Comparison of ENCODE assay signal across 10 cellular contexts in the genomic region with DNA sequence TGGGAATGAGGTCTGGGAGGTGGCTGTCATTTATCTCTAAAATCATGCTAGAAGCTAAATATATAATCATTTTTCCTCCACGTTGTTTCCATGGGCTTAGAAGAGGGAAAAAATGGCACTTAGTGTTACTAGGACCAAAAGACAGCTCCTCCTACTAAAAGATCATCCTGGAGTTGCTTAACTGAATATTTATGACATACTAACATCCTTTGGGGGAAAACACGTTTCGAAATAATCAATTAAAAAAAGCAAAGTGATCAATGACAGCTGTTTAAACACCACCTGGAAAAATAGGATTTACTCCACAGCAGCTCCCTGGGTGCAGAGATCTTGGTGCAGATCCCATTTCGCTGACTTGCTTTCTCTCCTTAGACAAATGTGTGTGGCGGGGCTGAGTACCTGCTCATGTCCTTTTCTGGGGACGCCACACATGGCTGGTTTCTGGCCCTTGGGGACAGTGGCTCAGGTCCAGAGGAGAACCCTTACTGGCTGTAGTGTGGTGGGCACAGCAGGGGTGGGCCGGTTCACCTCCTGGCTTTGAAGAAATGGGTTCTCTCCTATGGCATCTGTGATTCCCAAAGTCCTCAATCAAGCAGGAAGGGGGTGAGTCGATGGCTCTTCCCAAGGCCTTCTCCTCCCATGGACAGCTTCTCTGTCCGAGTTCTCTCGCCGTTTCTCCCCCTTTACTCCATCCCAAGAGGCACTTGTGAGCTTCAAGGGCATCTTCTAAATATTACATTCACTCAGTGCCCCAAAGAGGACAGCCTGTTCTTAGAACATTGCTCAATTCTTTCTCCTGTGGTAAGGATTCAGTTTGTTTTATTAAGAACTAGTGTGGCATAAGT.
DNase-seq lines count a peak whose midpoint lies in the region; ATAC-seq, FAIRE-seq and TF ChIP-seq lines count a peak whose summit lies in the region.
"Had no signal": no experiment of that assay in that cellular context is flagged by ENCODE, and none has a peak within 500 bp of the region (broad histone marks: within the 10 kb centered on the region; RNA-seq: fewer than 3 reads in every experiment).

No MANE protein-coding gene starts in this region.

- CTCF ChIA-PET in PC-9 (lab: Charles Lee), result interaction anchor here (0.7 kb wide), 2 partner anchors 9 to 13 kb away, joined by 6 read pairs; no protein-coding TSS in a partner anchor

- no peak overlapping the region for H2AFZ ChIP-seq in PC-9
- H2AFZ ChIP-seq in astrocyte (ENCODE audit: low read depth, low read length), result no peak overlapping the region
- no peak overlapping the region for H2AFZ ChIP-seq in keratinocyte (ENCODE audit: control insufficient read depth, low read length)

- H3K9ac ChIP-seq in astrocyte (ENCODE audit: low read length) (peak overlapping the region; percentile 77), keratinocyte (ENCODE audit: control insufficient read depth, extremely low read depth, insufficient read depth, low read length) (peak overlapping the region; percentile 35), subcutaneous abdominal adipose tissue (ENCODE audit: low read length in 5 of 5) (peak overlapping the region in 3 of 5 donors; percentile 16 to 54 (median 22))

- H3K27ac ChIP-seq in PC-9 (peak overlapping the region; percentile 76), astrocyte (ENCODE audit: low read depth, low read length) (peak overlapping the region; percentile 96), keratinocyte (ENCODE audit: control insufficient read depth, insufficient read depth, low read length) (peak overlapping the region; percentile 82), subcutaneous abdominal adipose tissue (ENCODE audit: low read depth, low read length) (peak overlapping the region; percentile 97)

- H3K36me3 ChIP-seq in PC-9 (ENCODE audit: low read depth) (peaks cover 70% of the 10 kb centered on the region), astrocyte (ENCODE audit: insufficient read depth, low read length) (peaks cover 53% of the 10 kb centered on the region), keratinocyte (ENCODE audit: control insufficient read depth in 2 of 2, extremely low read depth in 1 of 2, insufficient read depth in 2 of 2, low read length in 2 of 2) (peaks cover 31 to 55% of the 10 kb centered on the region in 2 experiments), subcutaneous abdominal adipose tissue (ENCODE audit: control insufficient read depth in 5 of 5, insufficient read depth in 5 of 5, low read length in 5 of 5) (peaks cover 4 to 45% (median 17%) of the 10 kb centered on the region in 5 donors)

- H3K27ac Mint-ChIP-seq in astrocyte (ENCODE audit: unreplicated experiment), result peak overlapping the region; percentile 59

- H3K9me2 ChIP-seq in PC-9 (ENCODE audit: insufficient read depth), result no peaks in the 10 kb centered on the region

- no peak for ATAC-seq in HG02571 (IDR thresholded peaks at IDR 0.05; ENCODE audit: unreplicated experiment)
- ATAC-seq: T-cell had no signal

- no peaks in the 10 kb centered on the region for H3K27me3 Mint-ChIP-seq in astrocyte (ENCODE audit: low read depth, unreplicated experiment)
- H3K27me3 Mint-ChIP-seq: T-cell had no signal

- peak overlapping the region; percentile 56 for H3K4me3 Mint-ChIP-seq in astrocyte (ENCODE audit: unreplicated experiment)
- H3K4me3 Mint-ChIP-seq: T-cell had no signal

- H3K4me1 ChIP-seq in PC-9 (replicated peaks; ENCODE audit: insufficient read depth) (peaks cover 95% of the 10 kb centered on the region), astrocyte (ENCODE audit: insufficient read depth, low read length) (peaks cover 88% of the 10 kb centered on the region), keratinocyte (ENCODE audit: control insufficient read depth, extremely low read depth, insufficient read depth, low read length) (peaks cover 79% of the 10 kb centered on the region), subcutaneous abdominal adipose tissue (ENCODE audit: control insufficient read depth in 5 of 5, insufficient read depth in 5 of 5, low read length in 5 of 5) (peaks cover 4 to 51% (median 39%) of the 10 kb centered on the region in 5 donors)

- FAIRE-seq in astrocyte (lab: Jason Lieb, UNC) (no peak), keratinocyte (lab: Jason Lieb, UNC) (no peak)

- peaks cover 96% of the 10 kb centered on the region for H3F3A ChIP-seq in PC-9 (ENCODE audit: insufficient read depth, low read depth)

- H3K27me3 ChIP-seq in PC-9 (ENCODE audit: insufficient read depth, low read depth) (no peaks in the 10 kb centered on the region), astrocyte (ENCODE audit: insufficient read depth, low read length) (no peaks in the 10 kb centered on the region), keratinocyte (ENCODE audit: control insufficient read depth, extremely low read depth, insufficient read depth, low read length) (no peaks in the 10 kb centered on the region), subcutaneous abdominal adipose tissue (ENCODE audit: control insufficient read depth in 5 of 5, insufficient read depth in 4 of 5, low read length in 5 of 5) (no peaks in the 10 kb centered on the region)

- H4K20me1 ChIP-seq in PC-9 (ENCODE audit: insufficient read depth) (peaks cover 64% of the 10 kb centered on the region), astrocyte (ENCODE audit: insufficient read depth, low read length) (peaks cover 63% of the 10 kb centered on the region), keratinocyte (ENCODE audit: control insufficient read depth, extremely low read depth, insufficient read depth, low read length) (peaks cover 39% of the 10 kb centered on the region)

- intact Hi-C loops in PC-9 (cut with micrococcal nuclease; ENCODE audit: unreplicated experiment), result loop anchor here (10.0 kb wide), 3 partner anchors 534 to 764 kb away; no protein-coding TSS in a partner anchor

- H3K79me2 ChIP-seq in PC-9 (ENCODE audit: low read depth) (peaks cover 96% of the 10 kb centered on the region), astrocyte (ENCODE audit: insufficient read depth, low read length) (peaks cover 95% of the 10 kb centered on the region), keratinocyte (ENCODE audit: control insufficient read depth, insufficient read depth, low read length) (peaks cover 89% of the 10 kb centered on the region)

- H3K9me1 ChIP-seq in keratinocyte (ENCODE audit: control insufficient read depth, extremely low read depth, insufficient read depth, low read length), result peaks cover 2% of the 10 kb centered on the region

- TF ChIP-seq CTCF in PC-9 (conservative IDR thresholded peaks at IDR 0.05) (no peak), astrocyte (IDR thresholded peaks at IDR 0.05; ENCODE audit: insufficient read depth, low read depth, low read length) (no peak), keratinocyte (optimal IDR thresholded peaks at IDR 0.05 in 1 of 3, IDR thresholded peaks at IDR 0.05 in 1 of 3, conservative IDR thresholded peaks at IDR 0.05 in 1 of 3; ENCODE audit: extremely low read depth in 1 of 3, insufficient read depth in 2 of 3, low read length in 3 of 3) (no peak)

- no TSS peak for BruUV-seq in PC-9 (replicated peaks; lab: Mats Ljungman, UMichigan)

- no peak for DNase-seq in PC-9
- DNase-seq in astrocyte (ENCODE audit: low read depth), result no peak
- DNase-seq in keratinocyte (ENCODE audit: low read depth, low spot score), result no peak
- DNase-seq in NOMO-1 treated with DMSO at 0.1 percent for 48 hours (lab: John Stamatoyannopoulos, UW; ENCODE audit: unreplicated experiment), result no peak
- DNase-seq in mucosa of gallbladder (ENCODE audit: low spot score), result no peak
- DNase-seq: GDM1; stimulated activated CD4-positive, alpha-beta T cell treated with anti-CD3 and anti-CD28 coated beads, Interleukin-2, amount 100 ng/mL, for 48 hours; T-cell had no signal

- no peaks in the 10 kb centered on the region for H3K9me3 Mint-ChIP-seq in astrocyte (ENCODE audit: unreplicated experiment)
- H3K9me3 Mint-ChIP-seq: T-cell had no signal

- dilution Hi-C loops in keratinocyte (cut with MboI; ENCODE audit: extremely low pct_ligation_motif_present, low sequenced_read_pairs), result no loop called here

- H3K36me3 Mint-ChIP-seq in astrocyte (ENCODE audit: low read depth, unreplicated experiment), result peaks cover 22% of the 10 kb centered on the region

- H3K4me2 ChIP-seq in PC-9, result peak overlapping the region; percentile 41
- peak overlapping the region; percentile 75 for H3K4me2 ChIP-seq in astrocyte (ENCODE audit: low read length)
- peak overlapping the region; percentile 13 for H3K4me2 ChIP-seq in keratinocyte (ENCODE audit: control insufficient read depth, extremely low read depth, insufficient read depth, low read depth, low read length)

- POLR2A ChIA-PET in PC-9 (lab: Charles Lee; ENCODE audit: unreplicated experiment), result interaction anchor here (0.7 kb wide), 1 partner anchor 73 kb away, joined by 5 read pairs; no protein-coding TSS in a partner anchor

- H3K9me3 ChIP-seq in PC-9 (ENCODE audit: insufficient read depth, low read depth), result no peaks in the 10 kb centered on the region
- H3K9me3 ChIP-seq in astrocyte (ENCODE audit: insufficient read depth, low read depth, low read length), result no peaks in the 10 kb centered on the region
- no peaks in the 10 kb centered on the region for H3K9me3 ChIP-seq in keratinocyte (ENCODE audit: control insufficient read depth, low read depth, low read length)
- no peaks in the 10 kb centered on the region for H3K9me3 ChIP-seq in subcutaneous abdominal adipose tissue (ENCODE audit: control insufficient read depth in 5 of 5, low read length in 5 of 5)

- H3K4me1 Mint-ChIP-seq in astrocyte (ENCODE audit: low read depth, unreplicated experiment), result peaks cover 78% of the 10 kb centered on the region

- H3K4me3 ChIP-seq in PC-9 (no peak overlapping the region), astrocyte (ENCODE audit: insufficient read depth, low read depth, low read length) (no peak overlapping the region), keratinocyte (ENCODE audit: control insufficient read depth in 2 of 3, extremely low read depth in 1 of 3, insufficient read depth in 2 of 3, low read depth in 1 of 3, low read length in 3 of 3) (no peak overlapping the region), subcutaneous abdominal adipose tissue (ENCODE audit: low read depth in 1 of 5, low read length in 5 of 5) (peak overlapping the region in 1 of 5 donors; percentile 31)

Comparison
In these comparisons a context has a peak if more than half of its experiments do, and no peak if none do; other contexts are left out.
1. H3K4me2 ChIP-seq: peak in every context shown above with its lines; median percentile 75 in astrocyte; 41 in PC-9; 13 in keratinocyte.
2. H3K9ac ChIP-seq: peak in every context shown above with its lines; median percentile 77 in astrocyte; 35 in keratinocyte; 22 in subcutaneous abdominal adipose tissue.